Comparison of ENCODE assay signal across 10 cellular contexts in genomic region chr1:247211339-247211738, GRCh38. TPM values are rescaled to one million over a fixed set of nuclear protein-coding genes. Genes with fewer than 3 reads are reported as not detected.
DNase-seq lines count a peak whose midpoint lies in the region; ATAC-seq and TF ChIP-seq lines count a peak whose summit lies in the region.
"Had no signal": no experiment of that assay in that cellular context is flagged by ENCODE, and none has a peak within 500 bp of the region (broad histone marks: within the 10 kb centered on the region; RNA-seq: fewer than 3 reads in every experiment).

No MANE protein-coding gene starts in this region.

- peaks cover under 1% of the 10 kb centered on the region; the same call in 1 of the 3 replicates for H3K36me3 Mint-ChIP-seq in GM23338 (ENCODE audit: low read depth)
- H3K36me3 Mint-ChIP-seq in activated CD4-positive, alpha-beta memory T cell treated with anti-CD3 and anti-CD28 coated beads, Interleukin-2, amount 10 ng/mL, durations not matched to agents 7 days and 5 days (ENCODE audit: low read depth): peaks cover 41% of the 10 kb centered on the region
- H3K36me3 Mint-ChIP-seq in natural killer cell: no peaks in the 10 kb centered on the region

- H3K9me2 ChIP-seq in GM23338 (ENCODE audit: insufficient read depth): no peaks in the 10 kb centered on the region

- H3K4me2 ChIP-seq in GM23338: no peak overlapping the region

- H3K4me3 ChIP-seq in GM23338 (no peak overlapping the region), lower leg skin (ENCODE audit: low read depth, poor library complexity, severe bottlenecking) (no peak overlapping the region)

- peak overlapping the region; percentile 11; the same call in 1 of the 3 replicates for H3K4me3 Mint-ChIP-seq in GM23338
- H3K4me3 Mint-ChIP-seq in activated CD4-positive, alpha-beta memory T cell treated with anti-CD3 and anti-CD28 coated beads, Interleukin-2, amount 10 ng/mL, durations not matched to agents 7 days and 5 days: no peak overlapping the region
- H3K4me3 Mint-ChIP-seq in natural killer cell: no peak overlapping the region

- peaks cover 24% of the 10 kb centered on the region for H3K4me1 ChIP-seq in GM23338 (ENCODE audit: insufficient read depth)

- POLR2A ChIA-PET in activated CD4-positive, alpha-beta memory T cell treated with anti-CD3 and anti-CD28 coated beads, Interleukin-2, amount 10 ng/mL, durations not matched to agents 7 days and 5 days (lab: Charles Lee): interaction anchor here (1.8 to 2.6 kb wide), 2 partner anchors 33 to 119 kb away, joined by 5 to 10 read pairs; partner anchors contain the start of gene ZNF496

- H3K9me3 Mint-ChIP-seq in GM23338 (no peaks in the 10 kb centered on the region), natural killer cell (no peaks in the 10 kb centered on the region)
- peaks cover 14% of the 10 kb centered on the region for H3K9me3 Mint-ChIP-seq in activated CD4-positive, alpha-beta memory T cell treated with anti-CD3 and anti-CD28 coated beads, Interleukin-2, amount 10 ng/mL, durations not matched to agents 7 days and 5 days

- H3K36me3 ChIP-seq in GM23338 (ENCODE audit: insufficient read depth): no peaks in the 10 kb centered on the region

- intact Hi-C loops in natural killer cell (cut with micrococcal nuclease) (loop anchor here (2.0 to 5.0 kb wide), 3 partner anchors 107 to 279 kb away; partner anchors contain the start of genes ZNF496 and ZNF669), lower leg skin (cut with DNase I; ENCODE audit: low total_unique reads) (no loop called here)

- H2AFZ ChIP-seq in GM23338: no peak overlapping the region

- H3K27me3 Mint-ChIP-seq in GM23338 (ENCODE audit: insufficient read depth, low read depth, poor library complexity) (peaks cover 3% of the 10 kb centered on the region), natural killer cell (ENCODE audit: low read depth in 2 of 2) (peaks cover 3 to 7% of the 10 kb centered on the region in 2 donors)
- H3K27me3 Mint-ChIP-seq in activated CD4-positive, alpha-beta memory T cell treated with anti-CD3 and anti-CD28 coated beads, Interleukin-2, amount 10 ng/mL, durations not matched to agents 7 days and 5 days: no peaks in the 10 kb centered on the region

- 65 to 68% methylated on average over 7 of the region's 7 CpGs for WGBS in lower leg skin, 2 donors

- H3F3A ChIP-seq in GM23338 (replicated peaks; ENCODE audit: low read depth): no peaks in the 10 kb centered on the region

- DNase-seq in GM23338 (ENCODE audit: low spot score) (peak; percentile 4), natural killer cell (no peak), middle frontal gyrus (ENCODE audit: extremely low spot score, low spot score) (no peak), lower leg skin (ENCODE audit: low spot score in 2 of 2) (no peak), NCI-H2171 (lab: John Stamatoyannopoulos, UW) (no peak), cerebellar cortex (ENCODE audit: low spot score) (no peak)
- no peak for DNase-seq in activated CD4-positive, alpha-beta memory T cell treated with anti-CD3 and anti-CD28 coated beads, Interleukin-2, amount 10 ng/mL, durations not matched to agents 7 days and 5 days

- ATAC-seq in GM23338 (no peak), natural killer cell (no peak)

- CTCF ChIA-PET in activated CD4-positive, alpha-beta memory T cell treated with anti-CD3 and anti-CD28 coated beads, Interleukin-2, amount 10 ng/mL, durations not matched to agents 7 days and 5 days (lab: Charles Lee): no interaction called here

- H3K79me2 ChIP-seq in GM23338 (replicated peaks; ENCODE audit: insufficient read depth): peaks cover 38% of the 10 kb centered on the region

- H4K20me1 ChIP-seq in GM23338 (replicated peaks; ENCODE audit: insufficient read depth): peaks cover 26% of the 10 kb centered on the region

- H3K27me3 ChIP-seq in GM23338 (ENCODE audit: insufficient read depth): no peaks in the 10 kb centered on the region

- H3K27ac Mint-ChIP-seq in GM23338 (no peak overlapping the region), natural killer cell (peak overlapping the region; percentile 93 to 96)
- peak overlapping the region; percentile 59 for H3K27ac Mint-ChIP-seq in activated CD4-positive, alpha-beta memory T cell treated with anti-CD3 and anti-CD28 coated beads, Interleukin-2, amount 10 ng/mL, durations not matched to agents 7 days and 5 days

- peak overlapping the region; percentile 70 for H3K27ac ChIP-seq in 22Rv1
- H3K27ac ChIP-seq in GM23338 (ENCODE audit: low read depth): no peak overlapping the region

- TF ChIP-seq POLR2A in lower leg skin (IDR thresholded peaks at IDR 0.05): no peak

- TF ChIP-seq CTCF in 22Rv1 (IDR thresholded peaks at IDR 0.05): no peak
- no peak for TF ChIP-seq CTCF in GM23338 (conservative IDR thresholded peaks at IDR 0.05; ENCODE audit: low read depth in 2 of 2)
- TF ChIP-seq CTCF in natural killer cell (IDR thresholded peaks at IDR 0.05): no peak
- no peak for TF ChIP-seq CTCF in lower leg skin (IDR thresholded peaks at IDR 0.05)

- peaks cover 27% of the 10 kb centered on the region for H3K4me1 Mint-ChIP-seq in GM23338
- peaks cover 59% of the 10 kb centered on the region for H3K4me1 Mint-ChIP-seq in activated CD4-positive, alpha-beta memory T cell treated with anti-CD3 and anti-CD28 coated beads, Interleukin-2, amount 10 ng/mL, durations not matched to agents 7 days and 5 days
- peaks cover 39 to 45% of the 10 kb centered on the region in 2 donors for H3K4me1 Mint-ChIP-seq in natural killer cell

TF ChIP-seq in GM23338, 12 proteins besides CTCF, POLR2A, EP300 and RAD21 (continues in another document):
- no peak for TF ChIP-seq ETS1 (IDR thresholded peaks at IDR 0.05)
- TF ChIP-seq ZNF331 (CRISPR knock-in tag; IDR thresholded peaks at IDR 0.05; ENCODE audit: low read depth): no peak
- TF ChIP-seq JUNB (IDR thresholded peaks at IDR 0.05; ENCODE audit: unreplicated experiment): no peak
- no peak for TF ChIP-seq NANOG (IDR thresholded peaks at IDR 0.05; ENCODE audit: borderline replicate concordance)
- TF ChIP-seq REST (IDR thresholded peaks at IDR 0.05; ENCODE audit: unreplicated experiment): no peak
- no peak for TF ChIP-seq POLR2AphosphoS5 (IDR thresholded peaks at IDR 0.05; ENCODE audit: low read depth)
- no peak for TF ChIP-seq CREB1 (CRISPR knock-in tag; IDR thresholded peaks at IDR 0.05; ENCODE audit: low read depth)
- TF ChIP-seq ZNF114 (CRISPR knock-in tag; IDR thresholded peaks at IDR 0.05): no peak
- no peak for TF ChIP-seq EZH2phosphoT487 (IDR thresholded peaks at IDR 0.05; ENCODE audit: unreplicated experiment)

RNA-seq across cellular contexts. Expression of gene ZNF124, which starts 39.5 kb away (rescaled TPM):
- 43.9 and 45.7 TPM in 2 replicates for total RNA-seq in GM23338 (2014; rRNA removed; shearing (Covaris generic))
- 18.4 and 23.2 TPM in 2 replicates for polyA plus RNA-seq in GM23338 (2016; fragmentation: Nextera tagmentation; extraction: Ambion mirVana)
- 10 to 100 TPM; 12.3 to 14.6 TPM for total RNA-seq in activated CD4-positive, alpha-beta memory T cell treated with anti-CD3 and anti-CD28 coated beads, Interleukin-2, amount 10 ng/mL, durations not matched to agents 7 days and 5 days
- 10 to 100 TPM; 22.0 to 50.6 (median 31.2) TPM for total RNA-seq in natural killer cell
- total RNA-seq in lower leg skin: 10 to 100 TPM; 11.0 to 16.9 (median 14.5) TPM

RNA-seq across cellular contexts. Expression of gene VN1R5, which starts 44.5 kb away (rescaled TPM):
- total RNA-seq in GM23338 (2014; rRNA removed; shearing (Covaris generic)): not detected in 2 replicates
- not detected in 2 replicates for polyA plus RNA-seq in GM23338 (2016; fragmentation: Nextera tagmentation; extraction: Ambion mirVana)
- not detected for total RNA-seq in activated CD4-positive, alpha-beta memory T cell treated with anti-CD3 and anti-CD28 coated beads, Interleukin-2, amount 10 ng/mL, durations not matched to agents 7 days and 5 days
- total RNA-seq in natural killer cell: not detected
- not detected for total RNA-seq in lower leg skin
- total RNA-seq: urinary bladder had no signal
- polyA plus RNA-seq: BJ, urinary bladder had no signal
